Comparison of ENCODE assay signal across 8 cellular contexts in the genomic region with DNA sequence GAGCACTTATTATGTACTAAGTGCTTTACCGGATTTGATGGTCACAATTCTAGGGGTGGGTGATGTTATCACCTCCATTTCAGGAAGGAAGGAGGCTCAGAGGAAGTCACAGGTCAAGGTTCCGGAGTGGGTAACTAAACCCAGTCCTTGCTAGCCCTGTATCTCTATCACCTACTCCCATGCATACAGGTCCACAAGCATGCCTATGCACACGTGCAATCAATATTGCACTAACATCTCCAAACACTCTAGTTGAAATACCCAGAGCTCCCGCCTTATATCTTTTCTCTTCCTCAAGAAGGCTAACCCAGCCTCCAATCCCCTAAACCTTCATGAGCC. TPM values are rescaled to one million over a fixed set of nuclear protein-coding genes. Genes with fewer than 3 reads are reported as not detected.
DNase-seq lines count a peak whose midpoint lies in the region; ATAC-seq and TF ChIP-seq lines count a peak whose summit lies in the region.

No MANE protein-coding gene starts in this region.

- H3K27me3 ChIP-seq in H7 (ENCODE audit: control insufficient read depth, insufficient read depth, low read length) (peaks cover 7% of the 10 kb centered on the region; the same call in 1 of the 2 replicates), iPS-20b (ENCODE audit: insufficient read depth, low read length) (peaks cover 39% of the 10 kb centered on the region), subcutaneous abdominal adipose tissue (ENCODE audit: control insufficient read depth in 5 of 5, insufficient read depth in 4 of 5, low read length in 5 of 5) (no peaks in the 10 kb centered on the region)

- no peaks in the 10 kb centered on the region for H3K36me3 ChIP-seq in H7 (replicated peaks; ENCODE audit: control insufficient read depth, insufficient read depth, low read length)
- no peaks in the 10 kb centered on the region for H3K36me3 ChIP-seq in iPS-20b (ENCODE audit: insufficient read depth, low read depth, low read length)
- H3K36me3 ChIP-seq in subcutaneous abdominal adipose tissue (ENCODE audit: control insufficient read depth in 5 of 5, insufficient read depth in 5 of 5, low read length in 5 of 5), result no peaks in the 10 kb centered on the region

- peak overlapping the region; percentile 89 for H3K4me3 Mint-ChIP-seq in activated T-helper 1 cell treated with anti-CD3 and anti-CD28 coated beads, Interleukin-12 subunit alpha, Interleukin-12 subunit beta, Interleukin-2, Interleukin-4 antibody, amounts not matched to agents 30 ng/mL and 10 ng/mL and 1 ng/mL, durations not matched to agents 14 hours and 24 hours and 36 hours

- peaks cover 32% of the 10 kb centered on the region for H3K4me1 Mint-ChIP-seq in activated T-helper 1 cell treated with anti-CD3 and anti-CD28 coated beads, Interleukin-12 subunit alpha, Interleukin-12 subunit beta, Interleukin-2, Interleukin-4 antibody, amounts not matched to agents 30 ng/mL and 10 ng/mL and 1 ng/mL, durations not matched to agents 14 hours and 24 hours and 36 hours (ENCODE audit: low read depth)

- H3K36me3 Mint-ChIP-seq in activated T-helper 1 cell treated with anti-CD3 and anti-CD28 coated beads, Interleukin-12 subunit alpha, Interleukin-12 subunit beta, Interleukin-2, Interleukin-4 antibody, amounts not matched to agents 30 ng/mL and 10 ng/mL and 1 ng/mL, durations not matched to agents 14 hours and 24 hours and 36 hours (ENCODE audit: low read depth), result peaks cover 2% of the 10 kb centered on the region

- H3K9ac ChIP-seq in iPS-20b (ENCODE audit: low read depth, low read length), result peak overlapping the region; percentile 67; the same call in 1 of the 2 replicates
- H3K9ac ChIP-seq in subcutaneous abdominal adipose tissue (ENCODE audit: low read length in 5 of 5), result peak overlapping the region in 4 of 5 donors; percentile 64 to 68 (median 65)

- H3K4me1 ChIP-seq in iPS-20b (ENCODE audit: insufficient read depth, low read length), result no peaks in the 10 kb centered on the region; the same call in 1 of the 2 replicates
- peaks cover 0 to 30% (median 20%) of the 10 kb centered on the region in 5 donors for H3K4me1 ChIP-seq in subcutaneous abdominal adipose tissue (ENCODE audit: control insufficient read depth in 5 of 5, insufficient read depth in 5 of 5, low read length in 5 of 5)

- DNase-seq in H7 (no peak), NCI-H1417 treated with DMSO at 0.1 percent for 48 hours (lab: John Stamatoyannopoulos, UW) (no peak), HEK293T (ENCODE audit: extremely low spot score) (no peak)
- no peak for DNase-seq in activated T-helper 1 cell treated with anti-CD3 and anti-CD28 coated beads, Interleukin-12 subunit alpha, Interleukin-12 subunit beta, Interleukin-2, Interleukin-4 antibody, amounts not matched to agents 30 ng/mL and 10 ng/mL and 1 ng/mL, durations not matched to agents 14 hours and 24 hours and 36 hours (ENCODE audit: low spot score)

- ATAC-seq in GM18858 (IDR thresholded peaks at IDR 0.05; ENCODE audit: unreplicated experiment), result no peak

- CTCF ChIA-PET in HEK293T (lab: Yijun Ruan, JAX), result interaction anchor here (0.6 to 1.6 kb wide), 4 partner anchors 9 to 43 kb away, joined by 3 to 5 read pairs (median 3); no protein-coding TSS in a partner anchor

- H3K9me3 Mint-ChIP-seq in activated T-helper 1 cell treated with anti-CD3 and anti-CD28 coated beads, Interleukin-12 subunit alpha, Interleukin-12 subunit beta, Interleukin-2, Interleukin-4 antibody, amounts not matched to agents 30 ng/mL and 10 ng/mL and 1 ng/mL, durations not matched to agents 14 hours and 24 hours and 36 hours, result no peaks in the 10 kb centered on the region

- TF ChIP-seq CTCF in 22Rv1 (IDR thresholded peaks at IDR 0.05), result no peak

- no peaks in the 10 kb centered on the region for H3K9me3 ChIP-seq in iPS-20b (ENCODE audit: insufficient read depth, low read depth, low read length)
- H3K9me3 ChIP-seq in subcutaneous abdominal adipose tissue (ENCODE audit: control insufficient read depth in 5 of 5, low read length in 5 of 5), result no peaks in the 10 kb centered on the region

- POLR2A ChIA-PET in HEK293T (lab: Yijun Ruan, JAX), result no interaction called here

- peak overlapping the region; percentile 99 for H3K27ac Mint-ChIP-seq in activated T-helper 1 cell treated with anti-CD3 and anti-CD28 coated beads, Interleukin-12 subunit alpha, Interleukin-12 subunit beta, Interleukin-2, Interleukin-4 antibody, amounts not matched to agents 30 ng/mL and 10 ng/mL and 1 ng/mL, durations not matched to agents 14 hours and 24 hours and 36 hours

- intact Hi-C loops in activated T-helper 1 cell treated with anti-CD3 and anti-CD28 coated beads, Interleukin-12 subunit alpha, Interleukin-12 subunit beta, Interleukin-2, Interleukin-4 antibody, amounts not matched to agents 30 ng/mL and 10 ng/mL and 1 ng/mL, durations not matched to agents 14 hours and 24 hours and 36 hours (cut with micrococcal nuclease), result loop anchor here (1.0 to 2.0 kb wide), 3 partner anchors 11 to 57 kb away; partner anchors contain the start of gene VASP

- peaks cover 12% of the 10 kb centered on the region for H3K27me3 Mint-ChIP-seq in activated T-helper 1 cell treated with anti-CD3 and anti-CD28 coated beads, Interleukin-12 subunit alpha, Interleukin-12 subunit beta, Interleukin-2, Interleukin-4 antibody, amounts not matched to agents 30 ng/mL and 10 ng/mL and 1 ng/mL, durations not matched to agents 14 hours and 24 hours and 36 hours (ENCODE audit: insufficient read depth)

- H3K27ac ChIP-seq in 22Rv1 (peak overlapping the region; percentile 79), iPS-20b (ENCODE audit: low read length) (no peak overlapping the region), subcutaneous abdominal adipose tissue (ENCODE audit: low read depth, low read length) (no peak overlapping the region)

- H3K4me3 ChIP-seq in H7 (ENCODE audit: insufficient read depth, low read depth, low read length), result peak overlapping the region; percentile 52
- H3K4me3 ChIP-seq in iPS-20b (ENCODE audit: low read length), result peak overlapping the region; percentile 76
- peak overlapping the region; percentile 58 to 76 (median 71) for H3K4me3 ChIP-seq in subcutaneous abdominal adipose tissue (ENCODE audit: low read depth in 1 of 5, low read length in 5 of 5)

TF ChIP-seq in HEK293T, 16 proteins besides CTCF, POLR2A, EP300 and RAD21:
- TF ChIP-seq BHLHE40 (IDR thresholded peaks at IDR 0.05; ENCODE audit: borderline replicate concordance) (no peak), FOXK2 (IDR thresholded peaks at IDR 0.05) (no peak), LEF1 (IDR thresholded peaks at IDR 0.05; ENCODE audit: borderline replicate concordance) (no peak), ZNF384 (IDR thresholded peaks at IDR 0.05) (no peak), FOXM1 (IDR thresholded peaks at IDR 0.05; ENCODE audit: borderline replicate concordance) (no peak), L3MBTL2 (conservative IDR thresholded peaks at IDR 0.05) (no peak), ELF4 (IDR thresholded peaks at IDR 0.05) (no peak), ARNT (IDR thresholded peaks at IDR 0.05) (no peak), HDGF (IDR thresholded peaks at IDR 0.05; ENCODE audit: borderline replicate concordance) (no peak), SP1 (IDR thresholded peaks at IDR 0.05) (no peak), TARDBP (IDR thresholded peaks at IDR 0.05) (no peak), NFRKB (IDR thresholded peaks at IDR 0.05) (no peak), FOXA1 (IDR thresholded peaks at IDR 0.05) (no peak)
- TF ChIP-seq, protein P1, sequence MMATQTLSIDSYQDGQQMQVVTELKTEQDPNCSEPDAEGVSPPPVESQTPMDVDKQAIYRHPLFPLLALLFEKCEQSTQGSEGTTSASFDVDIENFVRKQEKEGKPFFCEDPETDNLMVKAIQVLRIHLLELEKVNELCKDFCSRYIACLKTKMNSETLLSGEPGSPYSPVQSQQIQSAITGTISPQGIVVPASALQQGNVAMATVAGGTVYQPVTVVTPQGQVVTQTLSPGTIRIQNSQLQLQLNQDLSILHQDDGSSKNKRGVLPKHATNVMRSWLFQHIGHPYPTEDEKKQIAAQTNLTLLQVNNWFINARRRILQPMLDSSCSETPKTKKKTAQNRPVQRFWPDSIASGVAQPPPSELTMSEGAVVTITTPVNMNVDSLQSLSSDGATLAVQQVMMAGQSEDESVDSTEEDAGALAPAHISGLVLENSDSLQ (IDR thresholded peaks at IDR 0.05), result no peak

RNA-seq across cellular contexts. Expression of gene FOSB, which starts 17.8 kb away (rescaled TPM):
- total RNA-seq in H7 (2014; rRNA removed; shearing (Covaris generic)), result 1.6 and 10.3 TPM in 2 replicates
- 16.8 and 17.2 TPM in 2 replicates for total RNA-seq in activated T-helper 1 cell treated with anti-CD3 and anti-CD28 coated beads, Interleukin-12 subunit alpha, Interleukin-12 subunit beta, Interleukin-2, Interleukin-4 antibody, amounts not matched to agents 30 ng/mL and 10 ng/mL and 1 ng/mL, durations not matched to agents 14 hours and 24 hours and 36 hours

RNA-seq across cellular contexts. Expression of gene ERCC1, which starts 26.3 kb away (rescaled TPM):
- 68.5 and 76.6 TPM in 2 replicates for total RNA-seq in H7 (2014; rRNA removed; shearing (Covaris generic))
- total RNA-seq in activated T-helper 1 cell treated with anti-CD3 and anti-CD28 coated beads, Interleukin-12 subunit alpha, Interleukin-12 subunit beta, Interleukin-2, Interleukin-4 antibody, amounts not matched to agents 30 ng/mL and 10 ng/mL and 1 ng/mL, durations not matched to agents 14 hours and 24 hours and 36 hours, result 143 and 152 TPM in 2 replicates

RNA-seq across cellular contexts. Expression of gene POLR1G, which starts 43.6 kb away (rescaled TPM):
- total RNA-seq in H7 (2014; rRNA removed; shearing (Covaris generic)), result 35.8 and 39.6 TPM in 2 replicates
- total RNA-seq in activated T-helper 1 cell treated with anti-CD3 and anti-CD28 coated beads, Interleukin-12 subunit alpha, Interleukin-12 subunit beta, Interleukin-2, Interleukin-4 antibody, amounts not matched to agents 30 ng/mL and 10 ng/mL and 1 ng/mL, durations not matched to agents 14 hours and 24 hours and 36 hours, result 25.3 and 27.2 TPM in 2 replicates

RNA-seq across cellular contexts. Expression of gene PPP1R13L, which starts 45.1 kb away (rescaled TPM):
- 12.8 and 18.9 TPM in 2 replicates for total RNA-seq in H7 (2014; rRNA removed; shearing (Covaris generic))
- total RNA-seq in activated T-helper 1 cell treated with anti-CD3 and anti-CD28 coated beads, Interleukin-12 subunit alpha, Interleukin-12 subunit beta, Interleukin-2, Interleukin-4 antibody, amounts not matched to agents 30 ng/mL and 10 ng/mL and 1 ng/mL, durations not matched to agents 14 hours and 24 hours and 36 hours, result 8.5 and 8.9 TPM in 2 replicates

RNA-seq across cellular contexts. Expression of gene RTN2, which starts 46.8 kb away (rescaled TPM):
- 16.3 and 17.5 TPM in 2 replicates for total RNA-seq in H7 (2014; rRNA removed; shearing (Covaris generic))
- total RNA-seq in activated T-helper 1 cell treated with anti-CD3 and anti-CD28 coated beads, Interleukin-12 subunit alpha, Interleukin-12 subunit beta, Interleukin-2, Interleukin-4 antibody, amounts not matched to agents 30 ng/mL and 10 ng/mL and 1 ng/mL, durations not matched to agents 14 hours and 24 hours and 36 hours, result 3.0 and 4.1 TPM in 2 replicates
